9 cellular contexts compared by ENCODE assay signal in the genomic region with DNA sequence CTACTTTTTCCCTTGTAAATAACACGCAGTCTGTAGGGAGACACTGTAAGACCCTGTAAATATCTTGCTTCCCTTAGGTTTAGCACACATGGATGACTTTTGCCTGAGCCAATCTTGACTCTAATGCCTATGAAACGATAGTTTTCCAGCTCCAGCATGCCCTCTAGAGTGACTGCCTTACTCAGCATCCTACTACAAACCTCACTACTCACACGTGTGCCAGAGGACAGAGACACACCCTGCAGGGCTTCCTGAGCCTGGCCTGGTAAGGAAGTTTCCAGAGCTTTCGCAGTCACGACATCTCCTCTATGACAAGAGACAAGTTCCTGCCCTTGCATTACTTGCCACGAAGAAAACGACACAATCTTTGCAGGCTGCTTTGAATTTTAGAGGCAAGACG.
DNase-seq lines count a peak whose midpoint lies in the region; ATAC-seq and TF ChIP-seq lines count a peak whose summit lies in the region.
"Had no signal": no experiment of that assay in that cellular context is flagged by ENCODE, and none has a peak within 500 bp of the region (broad histone marks: within the 10 kb centered on the region; RNA-seq: fewer than 3 reads in every experiment).

No MANE protein-coding gene starts in this region.

- H3K4me3 Mint-ChIP-seq in progenitor cell of endocrine pancreas (ENCODE audit: low read depth) = no peak overlapping the region
- no peak overlapping the region for H3K4me3 Mint-ChIP-seq in activated T-helper 1 cell treated with anti-CD3 and anti-CD28 coated beads, Interleukin-12 subunit alpha, Interleukin-12 subunit beta, Interleukin-2, Interleukin-4 antibody, amounts not matched to agents 30 ng/mL and 10 ng/mL and 1 ng/mL, durations not matched to agents 14 hours and 24 hours and 36 hours
- H3K4me3 Mint-ChIP-seq: stimulated activated naive CD8-positive, alpha-beta T cell treated with anti-CD3 and anti-CD28 coated beads, Interleukin-15, Interleukin-2, amounts not matched to agents 100 ng/mL and 50 ng/mL, for 24 hours had no signal

- peaks cover 18% of the 10 kb centered on the region for H3K27me3 Mint-ChIP-seq in progenitor cell of endocrine pancreas
- H3K27me3 Mint-ChIP-seq in activated T-helper 1 cell treated with anti-CD3 and anti-CD28 coated beads, Interleukin-12 subunit alpha, Interleukin-12 subunit beta, Interleukin-2, Interleukin-4 antibody, amounts not matched to agents 30 ng/mL and 10 ng/mL and 1 ng/mL, durations not matched to agents 14 hours and 24 hours and 36 hours (ENCODE audit: insufficient read depth) = no peaks in the 10 kb centered on the region
- H3K27me3 Mint-ChIP-seq: stimulated activated naive CD8-positive, alpha-beta T cell treated with anti-CD3 and anti-CD28 coated beads, Interleukin-15, Interleukin-2, amounts not matched to agents 100 ng/mL and 50 ng/mL, for 24 hours had no signal

- no peaks in the 10 kb centered on the region for H3K36me3 ChIP-seq in BE2C

- H3K4me3 ChIP-seq in BE2C (ENCODE audit: low read depth, low read length) (no peak overlapping the region), choroid plexus epithelial cell (ENCODE audit: low read depth, low read length) (no peak overlapping the region)

- DNase-seq in BE2C (peak; percentile 61), NCI-H226 (peak; percentile 32), choroid plexus epithelial cell (ENCODE audit: low read depth) (peak; percentile 70), progenitor cell of endocrine pancreas (ENCODE audit: low spot score, unreplicated experiment) (no peak), NK-92 (lab: John Stamatoyannopoulos, UW; ENCODE audit: unreplicated experiment) (no peak)
- no peak for DNase-seq in activated naive CD4-positive, alpha-beta T cell treated with anti-CD3 and anti-CD28 coated beads, Interleukin-2, amount 50 U/mL, for 72 hours (ENCODE audit: low spot score in 2 of 2)
- no peak for DNase-seq in activated T-helper 1 cell treated with anti-CD3 and anti-CD28 coated beads, Interleukin-12 subunit alpha, Interleukin-12 subunit beta, Interleukin-2, Interleukin-4 antibody, amounts not matched to agents 30 ng/mL and 10 ng/mL and 1 ng/mL, durations not matched to agents 14 hours and 24 hours and 36 hours (ENCODE audit: low spot score)

- TF ChIP-seq CTCF in BE2C (IDR thresholded peaks at IDR 0.05; ENCODE audit: low read depth, low read length) (peak; percentile 83), choroid plexus epithelial cell (conservative IDR thresholded peaks at IDR 0.05; ENCODE audit: low read depth, low read length) (peak; percentile 65), progenitor cell of endocrine pancreas (IDR thresholded peaks at IDR 0.05; ENCODE audit: unreplicated experiment) (peak; percentile 57)

- no peaks in the 10 kb centered on the region for H3K9me3 Mint-ChIP-seq in progenitor cell of endocrine pancreas (ENCODE audit: low read depth)
- H3K9me3 Mint-ChIP-seq in activated naive CD4-positive, alpha-beta T cell treated with anti-CD3 and anti-CD28 coated beads, Interleukin-2, amount 50 U/mL, for 72 hours = no peaks in the 10 kb centered on the region
- no peaks in the 10 kb centered on the region for H3K9me3 Mint-ChIP-seq in activated T-helper 1 cell treated with anti-CD3 and anti-CD28 coated beads, Interleukin-12 subunit alpha, Interleukin-12 subunit beta, Interleukin-2, Interleukin-4 antibody, amounts not matched to agents 30 ng/mL and 10 ng/mL and 1 ng/mL, durations not matched to agents 14 hours and 24 hours and 36 hours
- H3K9me3 Mint-ChIP-seq: stimulated activated naive CD8-positive, alpha-beta T cell treated with anti-CD3 and anti-CD28 coated beads, Interleukin-15, Interleukin-2, amounts not matched to agents 100 ng/mL and 50 ng/mL, for 24 hours had no signal

- intact Hi-C loops in activated T-helper 1 cell treated with anti-CD3 and anti-CD28 coated beads, Interleukin-12 subunit alpha, Interleukin-12 subunit beta, Interleukin-2, Interleukin-4 antibody, amounts not matched to agents 30 ng/mL and 10 ng/mL and 1 ng/mL, durations not matched to agents 14 hours and 24 hours and 36 hours (cut with micrococcal nuclease) = no loop called here

- ATAC-seq in GM21360 (IDR thresholded peaks at IDR 0.05; ENCODE audit: unreplicated experiment) = peak; percentile 67
- ATAC-seq in activated naive CD4-positive, alpha-beta T cell treated with anti-CD3 and anti-CD28 coated beads, Interleukin-2, amount 50 U/mL, for 72 hours = no peak

- no peaks in the 10 kb centered on the region for H3K27me3 ChIP-seq in BE2C

- H3K36me3 Mint-ChIP-seq in progenitor cell of endocrine pancreas (ENCODE audit: insufficient read depth) = no peaks in the 10 kb centered on the region
- H3K36me3 Mint-ChIP-seq in activated naive CD4-positive, alpha-beta T cell treated with anti-CD3 and anti-CD28 coated beads, Interleukin-2, amount 50 U/mL, for 72 hours = no peaks in the 10 kb centered on the region
- H3K36me3 Mint-ChIP-seq in activated T-helper 1 cell treated with anti-CD3 and anti-CD28 coated beads, Interleukin-12 subunit alpha, Interleukin-12 subunit beta, Interleukin-2, Interleukin-4 antibody, amounts not matched to agents 30 ng/mL and 10 ng/mL and 1 ng/mL, durations not matched to agents 14 hours and 24 hours and 36 hours (ENCODE audit: low read depth) = no peaks in the 10 kb centered on the region

- H3K27ac Mint-ChIP-seq in progenitor cell of endocrine pancreas = no peak overlapping the region
- H3K27ac Mint-ChIP-seq in activated naive CD4-positive, alpha-beta T cell treated with anti-CD3 and anti-CD28 coated beads, Interleukin-2, amount 50 U/mL, for 72 hours = no peak overlapping the region
- H3K27ac Mint-ChIP-seq in activated T-helper 1 cell treated with anti-CD3 and anti-CD28 coated beads, Interleukin-12 subunit alpha, Interleukin-12 subunit beta, Interleukin-2, Interleukin-4 antibody, amounts not matched to agents 30 ng/mL and 10 ng/mL and 1 ng/mL, durations not matched to agents 14 hours and 24 hours and 36 hours = no peak overlapping the region
- H3K27ac Mint-ChIP-seq: stimulated activated naive CD8-positive, alpha-beta T cell treated with anti-CD3 and anti-CD28 coated beads, Interleukin-15, Interleukin-2, amounts not matched to agents 100 ng/mL and 50 ng/mL, for 24 hours had no signal

- no peaks in the 10 kb centered on the region for H3K9me3 ChIP-seq in BE2C

- no peaks in the 10 kb centered on the region for H3K4me1 Mint-ChIP-seq in progenitor cell of endocrine pancreas (ENCODE audit: low read depth)
- no peaks in the 10 kb centered on the region for H3K4me1 Mint-ChIP-seq in activated T-helper 1 cell treated with anti-CD3 and anti-CD28 coated beads, Interleukin-12 subunit alpha, Interleukin-12 subunit beta, Interleukin-2, Interleukin-4 antibody, amounts not matched to agents 30 ng/mL and 10 ng/mL and 1 ng/mL, durations not matched to agents 14 hours and 24 hours and 36 hours (ENCODE audit: low read depth)

- H3K4me1 ChIP-seq in BE2C = no peaks in the 10 kb centered on the region

Comparison
In these comparisons a context has a peak if more than half of its experiments do, and no peak if none do; other contexts are left out.
1. DNase-seq: peak in BE2C (single experiment), NCI-H226 (single experiment) and choroid plexus epithelial cell (single experiment); none in progenitor cell of endocrine pancreas (single experiment), NK-92 (single experiment), activated naive CD4-positive, alpha-beta T cell treated with anti-CD3 and anti-CD28 coated beads, Interleukin-2, amount 50 U/mL, for 72 hours (0 of 2) and activated T-helper 1 cell treated with anti-CD3 and anti-CD28 coated beads, Interleukin-12 subunit alpha, Interleukin-12 subunit beta, Interleukin-2, Interleukin-4 antibody, amounts not matched to agents 30 ng/mL and 10 ng/mL and 1 ng/mL, durations not matched to agents 14 hours and 24 hours and 36 hours (single experiment).
2. Peak in every context shown above with its lines, with median percentiles within 50 percentile points of each other: CTCF ChIP-seq.